Comparison of ENCODE assay signal across 21 cellular contexts in the genomic region with DNA sequence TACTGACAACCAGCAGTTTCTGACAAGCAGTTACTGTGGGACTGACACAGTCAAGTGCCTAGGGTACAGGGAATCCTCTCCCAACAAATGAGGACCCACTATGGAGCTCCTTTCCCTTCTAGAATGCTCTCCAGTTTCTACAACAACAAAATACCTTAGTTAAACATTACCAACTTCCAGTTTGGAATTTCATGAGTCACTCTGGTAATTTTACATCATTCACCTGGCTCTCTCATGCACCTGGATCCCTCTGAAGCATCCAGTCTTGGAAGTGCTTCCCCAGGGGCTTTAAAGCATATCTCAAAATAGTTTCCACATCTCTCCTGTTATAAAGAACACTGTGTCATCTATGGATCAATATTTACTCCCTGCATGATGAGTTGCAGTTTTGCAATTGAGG.
DNase-seq lines count a peak whose midpoint lies in the region; ATAC-seq, FAIRE-seq and TF ChIP-seq lines count a peak whose summit lies in the region.
"Had no signal": no experiment of that assay in that cellular context is flagged by ENCODE, and none has a peak within 500 bp of the region (broad histone marks: within the 10 kb centered on the region; RNA-seq: fewer than 3 reads in every experiment).

No MANE protein-coding gene starts in this region.

- H3K9me3 Mint-ChIP-seq in GM23338 (no peaks in the 10 kb centered on the region), WTC11 (peaks cover 20% of the 10 kb centered on the region)

- no peak overlapping the region for H3K4me2 ChIP-seq in GM23338

- no peaks in the 10 kb centered on the region for H3F3A ChIP-seq in GM23338 (replicated peaks; ENCODE audit: low read depth)

- H3K27ac Mint-ChIP-seq in GM23338 (peak overlapping the region; percentile 66; the same call in 1 of the 2 replicates), WTC11 (no peak overlapping the region; the same call in 1 of the 2 replicates)
- H3K27ac Mint-ChIP-seq: B cell; CD4-positive, CD25-positive, alpha-beta regulatory T cell had no signal

- H3K9ac ChIP-seq in kidney (ENCODE audit: low read length in 2 of 2): no peak overlapping the region
- H3K9ac ChIP-seq: GM23248 had no signal

- H3K36me3 ChIP-seq in GM23338 (ENCODE audit: insufficient read depth): no peaks in the 10 kb centered on the region
- H3K36me3 ChIP-seq in kidney (ENCODE audit: control insufficient read depth in 1 of 2, insufficient read depth in 2 of 2, low read length in 2 of 2): no peaks in the 10 kb centered on the region

- peaks cover 5% of the 10 kb centered on the region; the same call in 1 of the 2 replicates for H3K4me1 ChIP-seq in GM23338 (ENCODE audit: insufficient read depth)
- no peaks in the 10 kb centered on the region for H3K4me1 ChIP-seq in kidney (ENCODE audit: control insufficient read depth in 1 of 2, insufficient read depth in 1 of 2, low read depth in 1 of 2, low read length in 2 of 2)

- H3K27me3 ChIP-seq in GM23338 (ENCODE audit: insufficient read depth): no peaks in the 10 kb centered on the region

- POLR2A ChIA-PET in WTC11 (lab: Charles Lee): no interaction called here

- no peak overlapping the region for H2AFZ ChIP-seq in GM23338
- H2AFZ ChIP-seq: GM23248 had no signal

- FAIRE-seq in kidney (lab: Jason Lieb, UNC): no peak
- FAIRE-seq: D721Med, GM12878, GM18507 had no signal

- H3K79me2 ChIP-seq in GM23338 (replicated peaks; ENCODE audit: insufficient read depth): no peaks in the 10 kb centered on the region

- ATAC-seq in GM23338 (no peak; the same call in 2 of the 3 replicates), WTC11 (0 out of 2 replicates have a peak, but pooled peaks have one; percentile 36)
- ATAC-seq: GM12878 had no signal

- H3K36me3 Mint-ChIP-seq in GM23338 (ENCODE audit: low read depth) (peaks cover 8% of the 10 kb centered on the region; the same call in 1 of the 3 replicates), WTC11 (peaks cover 15% of the 10 kb centered on the region)
- H3K36me3 Mint-ChIP-seq: CD4-positive, CD25-positive, alpha-beta regulatory T cell had no signal

- H3K9me3 ChIP-seq in kidney (ENCODE audit: control insufficient read depth in 1 of 2, low read length in 2 of 2): no peaks in the 10 kb centered on the region

- H3K27me3 Mint-ChIP-seq in GM23338 (ENCODE audit: insufficient read depth, low read depth, poor library complexity) (peaks cover 8% of the 10 kb centered on the region), WTC11 (ENCODE audit: low read depth) (no peaks in the 10 kb centered on the region)
- H3K27me3 Mint-ChIP-seq: B cell; CD4-positive, CD25-positive, alpha-beta regulatory T cell had no signal

- peaks cover 17% of the 10 kb centered on the region; the same call in 2 of the 3 replicates for H3K4me1 Mint-ChIP-seq in GM23338
- H3K4me1 Mint-ChIP-seq in WTC11: peaks cover 30% of the 10 kb centered on the region
- H3K4me1 Mint-ChIP-seq: B cell; CD4-positive, CD25-positive, alpha-beta regulatory T cell had no signal

- TF ChIP-seq CTCF in GM23338 (conservative IDR thresholded peaks at IDR 0.05; ENCODE audit: low read depth in 2 of 2) (no peak), WTC11 (IDR thresholded peaks at IDR 0.05) (no peak), kidney (IDR thresholded peaks at IDR 0.05; ENCODE audit: borderline replicate concordance, extremely low read depth, insufficient read depth) (no peak)

- H3K27ac ChIP-seq in GM23338 (ENCODE audit: low read depth) (no peak overlapping the region), kidney (ENCODE audit: low read depth in 2 of 2, low read length in 2 of 2) (no peak overlapping the region)
- H3K27ac ChIP-seq: GM23248 had no signal

- intact Hi-C loops in kidney (cut with DNase I): no loop called here

- H3K4me3 Mint-ChIP-seq in GM23338 (no peak overlapping the region), WTC11 (no peak overlapping the region)
- H3K4me3 Mint-ChIP-seq: B cell; CD4-positive, CD25-positive, alpha-beta regulatory T cell had no signal

- H3K9me2 ChIP-seq in GM23338 (ENCODE audit: insufficient read depth): peaks cover 4% of the 10 kb centered on the region; the same call in 1 of the 2 replicates

- CTCF ChIA-PET in WTC11 (lab: Charles Lee): no interaction called here

- H4K20me1 ChIP-seq in GM23338 (replicated peaks; ENCODE audit: insufficient read depth): no peaks in the 10 kb centered on the region

- DNase-seq in GM23338 (ENCODE audit: low spot score) (peak; percentile 14), WTC11 (ENCODE audit: low spot score) (no peak), kidney glomerular epithelial cell (lab: John Stamatoyannopoulos, UW) (peak; percentile 15), renal cortical epithelial cell (ENCODE audit: low read depth) (peak; percentile 82), kidney (no peak), occipital lobe (lab: John Stamatoyannopoulos, UW) (no peak), DMS153 treated with DMSO at 0.1 percent for 48 hours (lab: John Stamatoyannopoulos, UW; ENCODE audit: unreplicated experiment) (no peak)
- DNase-seq: CD4-positive, CD25-positive, alpha-beta regulatory T cell; GDM1; GM23248; KG1; NCI-H1436 treated with DMSO at 0.1 percent for 48 hours; NCI-H2029 treated with DMSO at 0.1 percent for 48 hours; NCI-H226; NCI-H526 treated with DMSO at 0.1 percent for 48 hours; NK-92 treated with Interleukin-12 subunit alpha and Interleukin-12 subunit beta, amount 100 ng/mL, for 24 hours; SIG-M5 had no signal

- H3K4me3 ChIP-seq in GM23338 (no peak overlapping the region), kidney (ENCODE audit: low read length in 2 of 2) (no peak overlapping the region)
- H3K4me3 ChIP-seq: GM12878, GM23248 had no signal

TF ChIP-seq in GM23338, 12 proteins besides CTCF, POLR2A, EP300 and RAD21 (continues in another document):
- no peak for TF ChIP-seq EZH2phosphoT487 (IDR thresholded peaks at IDR 0.05; ENCODE audit: unreplicated experiment)

TF ChIP-seq in WTC11, 78 proteins besides CTCF, POLR2A, EP300 and RAD21:
- TF ChIP-seq, protein P1, sequence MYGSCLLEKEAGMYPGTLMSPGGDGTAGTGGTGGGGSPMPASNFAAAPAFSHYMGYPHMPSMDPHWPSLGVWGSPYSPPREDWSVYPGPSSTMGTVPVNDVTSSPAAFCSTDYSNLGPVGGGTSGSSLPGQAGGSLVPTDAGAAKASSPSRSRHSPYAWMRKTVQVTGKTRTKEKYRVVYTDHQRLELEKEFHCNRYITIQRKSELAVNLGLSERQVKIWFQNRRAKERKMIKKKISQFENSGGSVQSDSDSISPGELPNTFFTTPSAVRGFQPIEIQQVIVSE (CRISPR knock-in tag; IDR thresholded peaks at IDR 0.05; ENCODE audit: borderline replicate concordance): no peak
- TF ChIP-seq, protein P2, sequence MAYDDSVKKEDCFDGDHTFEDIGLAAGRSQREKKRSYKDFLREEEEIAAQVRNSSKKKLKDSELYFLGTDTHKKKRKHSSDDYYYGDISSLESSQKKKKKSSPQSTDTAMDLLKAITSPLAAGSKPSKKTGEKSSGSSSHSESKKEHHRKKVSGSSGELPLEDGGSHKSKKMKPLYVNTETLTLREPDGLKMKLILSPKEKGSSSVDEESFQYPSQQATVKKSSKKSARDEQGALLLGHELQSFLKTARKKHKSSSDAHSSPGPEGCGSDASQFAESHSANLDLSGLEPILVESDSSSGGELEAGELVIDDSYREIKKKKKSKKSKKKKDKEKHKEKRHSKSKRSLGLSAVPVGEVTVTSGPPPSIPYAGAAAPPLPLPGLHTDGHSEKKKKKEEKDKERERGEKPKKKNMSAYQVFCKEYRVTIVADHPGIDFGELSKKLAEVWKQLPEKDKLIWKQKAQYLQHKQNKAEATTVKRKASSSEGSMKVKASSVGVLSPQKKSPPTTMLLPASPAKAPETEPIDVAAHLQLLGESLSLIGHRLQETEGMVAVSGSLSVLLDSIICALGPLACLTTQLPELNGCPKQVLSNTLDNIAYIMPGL (CRISPR knock-in tag; IDR thresholded peaks at IDR 0.05): no peak
- TF ChIP-seq ELF4 (CRISPR knock-in tag; IDR thresholded peaks at IDR 0.05; ENCODE audit: low read depth): no peak
- no peak for TF ChIP-seq ZNF671 (CRISPR knock-in tag; IDR thresholded peaks at IDR 0.05)
- no peak for TF ChIP-seq RELA (CRISPR knock-in tag; IDR thresholded peaks at IDR 0.05; ENCODE audit: borderline replicate concordance)
- TF ChIP-seq, protein P3, sequence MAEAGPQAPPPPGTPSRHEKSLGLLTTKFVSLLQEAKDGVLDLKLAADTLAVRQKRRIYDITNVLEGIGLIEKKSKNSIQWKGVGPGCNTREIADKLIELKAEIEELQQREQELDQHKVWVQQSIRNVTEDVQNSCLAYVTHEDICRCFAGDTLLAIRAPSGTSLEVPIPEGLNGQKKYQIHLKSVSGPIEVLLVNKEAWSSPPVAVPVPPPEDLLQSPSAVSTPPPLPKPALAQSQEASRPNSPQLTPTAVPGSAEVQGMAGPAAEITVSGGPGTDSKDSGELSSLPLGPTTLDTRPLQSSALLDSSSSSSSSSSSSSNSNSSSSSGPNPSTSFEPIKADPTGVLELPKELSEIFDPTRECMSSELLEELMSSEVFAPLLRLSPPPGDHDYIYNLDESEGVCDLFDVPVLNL (CRISPR knock-in tag; IDR thresholded peaks at IDR 0.05; ENCODE audit: borderline replicate concordance, low read depth): no peak
- no peak for TF ChIP-seq ZNF317 (CRISPR knock-in tag; IDR thresholded peaks at IDR 0.05; ENCODE audit: borderline replicate concordance, low read depth)
TF ChIP-seq in WTC11: peak in this region for 0.

Comparison
In these comparisons a context has a peak if more than half of its experiments do, and no peak if none do; other contexts are left out.
1. DNase-seq: peak in GM23338 (single experiment), kidney glomerular epithelial cell (single experiment) and renal cortical epithelial cell (single experiment); none in WTC11 (single experiment), kidney (single experiment), occipital lobe (single experiment) and DMS153 treated with DMSO at 0.1 percent for 48 hours (single experiment).